1 cellular context compared by ENCODE assay signal in the genomic region with DNA sequence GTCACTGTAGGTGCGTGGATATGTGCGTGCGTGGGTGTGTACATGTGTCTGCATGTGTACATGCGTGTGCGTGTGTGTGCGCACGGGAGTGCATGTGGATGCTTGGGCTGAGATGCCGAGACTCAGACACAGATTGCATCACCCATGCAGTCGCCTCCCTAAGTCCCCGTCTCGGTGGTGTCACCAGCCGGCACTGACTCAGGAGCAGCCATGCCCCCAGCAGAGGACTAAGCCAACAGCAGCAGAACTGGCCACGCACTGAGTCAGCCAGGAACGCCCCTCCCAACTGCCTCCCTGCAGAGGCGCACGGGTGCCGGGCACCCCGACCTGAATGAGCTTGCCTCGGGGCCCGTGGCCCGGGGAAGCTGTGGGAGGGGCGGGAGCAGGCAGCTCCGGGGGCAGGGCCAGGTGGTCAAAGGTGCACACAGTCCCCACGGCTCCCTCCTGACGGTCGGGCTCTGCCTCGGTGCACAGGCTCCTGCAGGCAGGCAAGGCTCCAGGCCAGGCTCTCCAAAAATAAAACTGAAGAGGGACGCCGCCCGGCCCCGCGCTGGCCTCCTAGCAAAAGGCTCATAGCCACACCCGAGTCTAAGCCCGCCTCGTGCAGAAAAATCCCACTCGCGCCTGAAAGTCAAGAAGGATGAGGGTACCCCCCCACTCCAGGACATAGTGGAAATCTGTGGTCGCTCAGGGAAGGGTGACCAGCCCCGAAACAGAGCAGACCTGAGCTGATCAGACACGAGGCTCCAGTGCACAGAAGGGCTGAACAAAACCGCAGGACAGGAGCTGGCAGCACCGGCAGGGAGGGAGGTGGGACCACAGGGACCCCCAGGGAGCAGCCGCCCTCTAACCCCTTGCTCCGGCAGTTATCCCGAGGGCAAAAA.
TF ChIP-seq lines count a peak whose summit lies in the region.

No MANE protein-coding gene starts in this region.

TF ChIP-seq in HepG2, 621 proteins besides CTCF, POLR2A, EP300 and RAD21 (continued from another document and continues in another):
- TF ChIP-seq, protein P1, sequence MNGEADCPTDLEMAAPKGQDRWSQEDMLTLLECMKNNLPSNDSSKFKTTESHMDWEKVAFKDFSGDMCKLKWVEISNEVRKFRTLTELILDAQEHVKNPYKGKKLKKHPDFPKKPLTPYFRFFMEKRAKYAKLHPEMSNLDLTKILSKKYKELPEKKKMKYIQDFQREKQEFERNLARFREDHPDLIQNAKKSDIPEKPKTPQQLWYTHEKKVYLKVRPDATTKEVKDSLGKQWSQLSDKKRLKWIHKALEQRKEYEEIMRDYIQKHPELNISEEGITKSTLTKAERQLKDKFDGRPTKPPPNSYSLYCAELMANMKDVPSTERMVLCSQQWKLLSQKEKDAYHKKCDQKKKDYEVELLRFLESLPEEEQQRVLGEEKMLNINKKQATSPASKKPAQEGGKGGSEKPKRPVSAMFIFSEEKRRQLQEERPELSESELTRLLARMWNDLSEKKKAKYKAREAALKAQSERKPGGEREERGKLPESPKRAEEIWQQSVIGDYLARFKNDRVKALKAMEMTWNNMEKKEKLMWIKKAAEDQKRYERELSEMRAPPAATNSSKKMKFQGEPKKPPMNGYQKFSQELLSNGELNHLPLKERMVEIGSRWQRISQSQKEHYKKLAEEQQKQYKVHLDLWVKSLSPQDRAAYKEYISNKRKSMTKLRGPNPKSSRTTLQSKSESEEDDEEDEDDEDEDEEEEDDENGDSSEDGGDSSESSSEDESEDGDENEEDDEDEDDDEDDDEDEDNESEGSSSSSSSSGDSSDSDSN (CRISPR knock-in tag; IDR thresholded peaks at IDR 0.05) = peak; percentile 54; the same call in 1 of the 2 replicates
- TF ChIP-seq KMT2A (CRISPR knock-in tag; IDR thresholded peaks at IDR 0.05) (0 out of 2 replicates have a peak, but pooled peaks have one; percentile 27), ZNF260 (CRISPR knock-in tag; IDR thresholded peaks at IDR 0.05; ENCODE audit: borderline replicate concordance, low read depth) (no peak), AHR (CRISPR knock-in tag; IDR thresholded peaks at IDR 0.05) (no peak), ZNF124 (CRISPR knock-in tag; IDR thresholded peaks at IDR 0.05) (0 out of 2 replicates have a peak, but pooled peaks have one; percentile 26), ZNF777 (CRISPR knock-in tag; IDR thresholded peaks at IDR 0.05) (0 out of 2 replicates have a peak, but pooled peaks have one; percentile 35), GATAD2A (CRISPR knock-in tag; IDR thresholded peaks at IDR 0.05) (peak; percentile 50; the same call in 1 of the 2 replicates), CBX2 (IDR thresholded peaks at IDR 0.05; ENCODE audit: low read depth, low read length) (no peak), CBX2 (CRISPR knock-in tag; IDR thresholded peaks at IDR 0.05; ENCODE audit: low read depth) (no peak), KLF16 (CRISPR knock-in tag; IDR thresholded peaks at IDR 0.05) (peak in 1 of 2 experiments; percentile 46; a peak in 1 of 4 replicates), DMAP1 (CRISPR knock-in tag; IDR thresholded peaks at IDR 0.05) (0 out of 2 replicates have a peak, but pooled peaks have one; percentile 27), KAT8 (CRISPR knock-in tag; IDR thresholded peaks at IDR 0.05) (0 out of 2 replicates have a peak, but pooled peaks have one; percentile 37), ZNF253 (CRISPR knock-in tag; IDR thresholded peaks at IDR 0.05; ENCODE audit: borderline replicate concordance) (no peak), ASH2L (IDR thresholded peaks at IDR 0.05; ENCODE audit: insufficient read length, low read depth, low read length) (no peak), NR3C1 (CRISPR knock-in tag; IDR thresholded peaks at IDR 0.05) (no peak), FOXA3 (CRISPR knock-in tag; IDR thresholded peaks at IDR 0.05) (no peak; the same call in 1 of the 2 replicates), HDAC1 (CRISPR knock-in tag; IDR thresholded peaks at IDR 0.05) (peak; percentile 18; the same call in 1 of the 2 replicates), CEBPG (CRISPR knock-in tag; IDR thresholded peaks at IDR 0.05) (peak; percentile 92), SALL1 (CRISPR knock-in tag; IDR thresholded peaks at IDR 0.05) (0 out of 2 replicates have a peak, but pooled peaks have one; percentile 33), NRL (CRISPR knock-in tag; IDR thresholded peaks at IDR 0.05; ENCODE audit: borderline replicate concordance) (peak; percentile 41; the same call in 1 of the 2 replicates)
- TF ChIP-seq, protein P2, sequence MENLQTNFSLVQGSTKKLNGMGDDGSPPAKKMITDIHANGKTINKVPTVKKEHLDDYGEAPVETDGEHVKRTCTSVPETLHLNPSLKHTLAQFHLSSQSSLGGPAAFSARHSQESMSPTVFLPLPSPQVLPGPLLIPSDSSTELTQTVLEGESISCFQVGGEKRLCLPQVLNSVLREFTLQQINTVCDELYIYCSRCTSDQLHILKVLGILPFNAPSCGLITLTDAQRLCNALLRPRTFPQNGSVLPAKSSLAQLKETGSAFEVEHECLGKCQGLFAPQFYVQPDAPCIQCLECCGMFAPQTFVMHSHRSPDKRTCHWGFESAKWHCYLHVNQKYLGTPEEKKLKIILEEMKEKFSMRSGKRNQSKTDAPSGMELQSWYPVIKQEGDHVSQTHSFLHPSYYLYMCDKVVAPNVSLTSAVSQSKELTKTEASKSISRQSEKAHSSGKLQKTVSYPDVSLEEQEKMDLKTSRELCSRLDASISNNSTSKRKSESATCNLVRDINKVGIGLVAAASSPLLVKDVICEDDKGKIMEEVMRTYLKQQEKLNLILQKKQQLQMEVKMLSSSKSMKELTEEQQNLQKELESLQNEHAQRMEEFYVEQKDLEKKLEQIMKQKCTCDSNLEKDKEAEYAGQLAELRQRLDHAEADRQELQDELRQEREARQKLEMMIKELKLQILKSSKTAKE (CRISPR knock-in tag; IDR thresholded peaks at IDR 0.05; ENCODE audit: borderline replicate concordance) = peak; percentile 14; the same call in 1 of the 2 replicates
- TF ChIP-seq, protein P3, sequence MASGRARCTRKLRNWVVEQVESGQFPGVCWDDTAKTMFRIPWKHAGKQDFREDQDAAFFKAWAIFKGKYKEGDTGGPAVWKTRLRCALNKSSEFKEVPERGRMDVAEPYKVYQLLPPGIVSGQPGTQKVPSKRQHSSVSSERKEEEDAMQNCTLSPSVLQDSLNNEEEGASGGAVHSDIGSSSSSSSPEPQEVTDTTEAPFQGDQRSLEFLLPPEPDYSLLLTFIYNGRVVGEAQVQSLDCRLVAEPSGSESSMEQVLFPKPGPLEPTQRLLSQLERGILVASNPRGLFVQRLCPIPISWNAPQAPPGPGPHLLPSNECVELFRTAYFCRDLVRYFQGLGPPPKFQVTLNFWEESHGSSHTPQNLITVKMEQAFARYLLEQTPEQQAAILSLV (CRISPR knock-in tag; IDR thresholded peaks at IDR 0.05; ENCODE audit: borderline replicate concordance) = 0 out of 2 replicates have a peak, but pooled peaks have one; percentile 28
- TF ChIP-seq, protein P4, sequence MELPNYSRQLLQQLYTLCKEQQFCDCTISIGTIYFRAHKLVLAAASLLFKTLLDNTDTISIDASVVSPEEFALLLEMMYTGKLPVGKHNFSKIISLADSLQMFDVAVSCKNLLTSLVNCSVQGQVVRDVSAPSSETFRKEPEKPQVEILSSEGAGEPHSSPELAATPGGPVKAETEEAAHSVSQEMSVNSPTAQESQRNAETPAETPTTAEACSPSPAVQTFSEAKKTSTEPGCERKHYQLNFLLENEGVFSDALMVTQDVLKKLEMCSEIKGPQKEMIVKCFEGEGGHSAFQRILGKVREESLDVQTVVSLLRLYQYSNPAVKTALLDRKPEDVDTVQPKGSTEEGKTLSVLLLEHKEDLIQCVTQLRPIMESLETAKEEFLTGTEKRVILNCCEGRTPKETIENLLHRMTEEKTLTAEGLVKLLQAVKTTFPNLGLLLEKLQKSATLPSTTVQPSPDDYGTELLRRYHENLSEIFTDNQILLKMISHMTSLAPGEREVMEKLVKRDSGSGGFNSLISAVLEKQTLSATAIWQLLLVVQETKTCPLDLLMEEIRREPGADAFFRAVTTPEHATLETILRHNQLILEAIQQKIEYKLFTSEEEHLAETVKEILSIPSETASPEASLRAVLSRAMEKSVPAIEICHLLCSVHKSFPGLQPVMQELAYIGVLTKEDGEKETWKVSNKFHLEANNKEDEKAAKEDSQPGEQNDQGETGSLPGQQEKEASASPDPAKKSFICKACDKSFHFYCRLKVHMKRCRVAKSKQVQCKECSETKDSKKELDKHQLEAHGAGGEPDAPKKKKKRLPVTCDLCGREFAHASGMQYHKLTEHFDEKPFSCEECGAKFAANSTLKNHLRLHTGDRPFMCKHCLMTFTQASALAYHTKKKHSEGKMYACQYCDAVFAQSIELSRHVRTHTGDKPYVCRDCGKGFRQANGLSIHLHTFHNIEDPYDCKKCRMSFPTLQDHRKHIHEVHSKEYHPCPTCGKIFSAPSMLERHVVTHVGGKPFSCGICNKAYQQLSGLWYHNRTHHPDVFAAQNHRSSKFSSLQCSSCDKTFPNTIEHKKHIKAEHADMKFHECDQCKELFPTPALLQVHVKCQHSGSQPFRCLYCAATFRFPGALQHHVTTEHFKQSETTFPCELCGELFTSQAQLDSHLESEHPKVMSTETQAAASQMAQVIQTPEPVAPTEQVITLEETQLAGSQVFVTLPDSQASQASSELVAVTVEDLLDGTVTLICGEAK (IDR thresholded peaks at IDR 0.05) = no peak
- TF ChIP-seq, protein P4 (CRISPR knock-in tag; IDR thresholded peaks at IDR 0.05) = peak; percentile 82; the same call in 1 of the 2 replicates
- TF ChIP-seq, protein P5, sequence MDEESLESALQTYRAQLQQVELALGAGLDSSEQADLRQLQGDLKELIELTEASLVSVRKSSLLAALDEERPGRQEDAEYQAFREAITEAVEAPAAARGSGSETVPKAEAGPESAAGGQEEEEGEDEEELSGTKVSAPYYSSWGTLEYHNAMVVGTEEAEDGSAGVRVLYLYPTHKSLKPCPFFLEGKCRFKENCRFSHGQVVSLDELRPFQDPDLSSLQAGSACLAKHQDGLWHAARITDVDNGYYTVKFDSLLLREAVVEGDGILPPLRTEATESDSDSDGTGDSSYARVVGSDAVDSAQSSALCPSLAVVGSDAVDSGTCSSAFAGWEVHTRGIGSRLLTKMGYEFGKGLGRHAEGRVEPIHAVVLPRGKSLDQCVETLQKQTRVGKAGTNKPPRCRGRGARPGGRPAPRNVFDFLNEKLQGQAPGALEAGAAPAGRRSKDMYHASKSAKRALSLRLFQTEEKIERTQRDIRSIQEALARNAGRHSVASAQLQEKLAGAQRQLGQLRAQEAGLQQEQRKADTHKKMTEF (CRISPR knock-in tag; IDR thresholded peaks at IDR 0.05) = peak; percentile 31; the same call in 1 of the 2 replicates
- TF ChIP-seq, protein P6, sequence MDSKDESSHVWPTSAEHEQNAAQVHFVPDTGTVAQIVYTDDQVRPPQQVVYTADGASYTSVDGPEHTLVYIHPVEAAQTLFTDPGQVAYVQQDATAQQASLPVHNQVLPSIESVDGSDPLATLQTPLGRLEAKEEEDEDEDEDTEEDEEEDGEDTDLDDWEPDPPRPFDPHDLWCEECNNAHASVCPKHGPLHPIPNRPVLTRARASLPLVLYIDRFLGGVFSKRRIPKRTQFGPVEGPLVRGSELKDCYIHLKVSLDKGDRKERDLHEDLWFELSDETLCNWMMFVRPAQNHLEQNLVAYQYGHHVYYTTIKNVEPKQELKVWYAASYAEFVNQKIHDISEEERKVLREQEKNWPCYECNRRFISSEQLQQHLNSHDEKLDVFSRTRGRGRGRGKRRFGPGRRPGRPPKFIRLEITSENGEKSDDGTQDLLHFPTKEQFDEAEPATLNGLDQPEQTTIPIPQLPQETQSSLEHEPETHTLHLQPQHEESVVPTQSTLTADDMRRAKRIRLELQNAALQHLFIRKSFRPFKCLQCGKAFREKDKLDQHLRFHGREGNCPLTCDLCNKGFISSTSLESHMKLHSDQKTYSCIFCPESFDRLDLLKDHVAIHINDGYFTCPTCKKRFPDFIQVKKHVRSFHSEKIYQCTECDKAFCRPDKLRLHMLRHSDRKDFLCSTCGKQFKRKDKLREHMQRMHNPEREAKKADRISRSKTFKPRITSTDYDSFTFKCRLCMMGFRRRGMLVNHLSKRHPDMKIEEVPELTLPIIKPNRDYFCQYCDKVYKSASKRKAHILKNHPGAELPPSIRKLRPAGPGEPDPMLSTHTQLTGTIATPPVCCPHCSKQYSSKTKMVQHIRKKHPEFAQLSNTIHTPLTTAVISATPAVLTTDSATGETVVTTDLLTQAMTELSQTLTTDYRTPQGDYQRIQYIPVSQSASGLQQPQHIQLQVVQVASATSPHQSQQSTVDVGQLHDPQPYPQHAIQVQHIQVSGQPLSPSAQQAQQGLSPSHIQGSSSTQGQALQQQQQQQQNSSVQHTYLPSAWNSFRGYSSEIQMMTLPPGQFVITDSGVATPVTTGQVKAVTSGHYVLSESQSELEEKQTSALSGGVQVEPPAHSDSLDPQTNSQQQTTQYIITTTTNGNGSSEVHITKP (CRISPR knock-in tag; IDR thresholded peaks at IDR 0.05; ENCODE audit: low read depth) = 0 out of 2 replicates have a peak, but pooled peaks have one; percentile 48
- TF ChIP-seq, protein P7, sequence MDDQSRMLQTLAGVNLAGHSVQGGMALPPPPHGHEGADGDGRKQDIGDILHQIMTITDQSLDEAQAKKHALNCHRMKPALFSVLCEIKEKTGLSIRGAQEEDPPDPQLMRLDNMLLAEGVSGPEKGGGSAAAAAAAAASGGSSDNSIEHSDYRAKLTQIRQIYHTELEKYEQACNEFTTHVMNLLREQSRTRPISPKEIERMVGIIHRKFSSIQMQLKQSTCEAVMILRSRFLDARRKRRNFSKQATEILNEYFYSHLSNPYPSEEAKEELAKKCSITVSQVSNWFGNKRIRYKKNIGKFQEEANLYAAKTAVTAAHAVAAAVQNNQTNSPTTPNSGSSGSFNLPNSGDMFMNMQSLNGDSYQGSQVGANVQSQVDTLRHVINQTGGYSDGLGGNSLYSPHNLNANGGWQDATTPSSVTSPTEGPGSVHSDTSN (CRISPR knock-in tag; IDR thresholded peaks at IDR 0.05; ENCODE audit: borderline replicate concordance) = no peak
- TF ChIP-seq, protein P8, sequence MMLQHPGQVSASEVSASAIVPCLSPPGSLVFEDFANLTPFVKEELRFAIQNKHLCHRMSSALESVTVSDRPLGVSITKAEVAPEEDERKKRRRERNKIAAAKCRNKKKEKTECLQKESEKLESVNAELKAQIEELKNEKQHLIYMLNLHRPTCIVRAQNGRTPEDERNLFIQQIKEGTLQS (CRISPR knock-in tag; IDR thresholded peaks at IDR 0.05) = peak; percentile 88
